Comparison of ENCODE assay signal across 8 cellular contexts in genomic region chr22:41288245-41288946, GRCh38. TPM values are rescaled to one million over a fixed set of nuclear protein-coding genes. Genes with fewer than 3 reads are reported as not detected.
DNase-seq lines count a peak whose midpoint lies in the region; ATAC-seq and TF ChIP-seq lines count a peak whose summit lies in the region.

No MANE protein-coding gene starts in this region.

- H3K79me1 ChIP-seq in mesenchymal stem cell (replicated peaks; ENCODE audit: low read length, poor library complexity, severe bottlenecking), result peaks cover 3% of the 10 kb centered on the region

- CTCF ChIA-PET in mammary epithelial cell (lab: Charles Lee; ENCODE audit: low non-redundant PET), result interaction anchor here (0.7 kb wide), 1 partner anchor 17 kb away, joined by 4 read pairs; no protein-coding TSS in a partner anchor

- H3K23ac ChIP-seq in mesenchymal stem cell (ENCODE audit: low read length in 2 of 2), result no peak overlapping the region

- BruUV-seq in mammary epithelial cell (replicated peaks; lab: Mats Ljungman, UMichigan), result TSS peak; percentile 17

- H3K4me3 ChIP-seq in mammary epithelial cell (replicated peaks in 1 of 3; ENCODE audit: insufficient read depth in 1 of 3, low read depth in 2 of 3, low read length in 3 of 3) (peak overlapping the region; percentile 0 to 20 (median 11)), mesenchymal stem cell (ENCODE audit: insufficient read depth in 1 of 2, low read depth in 1 of 2, low read length in 2 of 2) (no peak overlapping the region)

- peak overlapping the region; percentile 96 for H2BK15ac ChIP-seq in mesenchymal stem cell (ENCODE audit: low read depth, poor library complexity, severe bottlenecking)

- H3K9me3 ChIP-seq in mammary epithelial cell (replicated peaks; ENCODE audit: insufficient read depth, low read length) (no peaks in the 10 kb centered on the region), mesenchymal stem cell (ENCODE audit: control insufficient read depth, low read length) (no peaks in the 10 kb centered on the region)

- peaks cover 25% of the 10 kb centered on the region for H3K79me2 ChIP-seq in mammary epithelial cell (ENCODE audit: insufficient read depth, low read length)

- in situ Hi-C loops in mammary epithelial cell (cut with MboI; ENCODE audit: low sequenced_read_pairs in 2 of 2), result no loop called here

- H3K14ac ChIP-seq in mesenchymal stem cell (ENCODE audit: low read length in 2 of 2), result peak overlapping the region in 1 of 2 experiments; percentile 79

- H2BK120ac ChIP-seq in mesenchymal stem cell (ENCODE audit: low read depth, low read length), result peak overlapping the region; percentile 96

- H4K91ac ChIP-seq in mesenchymal stem cell (ENCODE audit: low read length), result peak overlapping the region; percentile 89

- H2BK5ac ChIP-seq in mesenchymal stem cell (ENCODE audit: low read depth, low read length, poor library complexity, severe bottlenecking), result peak overlapping the region; percentile 97

- H2AFZ ChIP-seq in mammary epithelial cell (ENCODE audit: low read depth, low read length) (peak overlapping the region; percentile 57), mesenchymal stem cell (ENCODE audit: low read depth, low read length) (peak overlapping the region; percentile 51)

- peaks cover 3% of the 10 kb centered on the region for H3K36me3 ChIP-seq in mammary epithelial cell (ENCODE audit: insufficient read depth, low read length)
- peaks cover 0 to 11% of the 10 kb centered on the region in 2 experiments for H3K36me3 ChIP-seq in mesenchymal stem cell (ENCODE audit: control insufficient read depth in 1 of 2, insufficient read depth in 2 of 2, low read depth in 1 of 2, low read length in 2 of 2)

- intact Hi-C loops in mammary epithelial cell (cut with micrococcal nuclease), result loop anchor here (5.0 kb wide), 4 partner anchors 94 to 366 kb away; partner anchors contain the start of genes EP300, TEF and TOB2

- peak; percentile 58 for DNase-seq in DMS153 treated with DMSO at 0.1 percent for 48 hours (lab: John Stamatoyannopoulos, UW; ENCODE audit: unreplicated experiment)
- DNase-seq in NCI-H2029 treated with DMSO at 0.1 percent for 48 hours (lab: John Stamatoyannopoulos, UW), result peak; percentile 32
- peak; percentile 93 for DNase-seq in mammary epithelial cell
- peak; percentile 95 for DNase-seq in mesenchymal stem cell
- no peak for DNase-seq in hippocampal formation (lab: John Stamatoyannopoulos, UW)
- DNase-seq in NCI-H2227 (lab: John Stamatoyannopoulos, UW; ENCODE audit: unreplicated experiment), result no peak

- dilution Hi-C loops in mammary epithelial cell (cut with HindIII; ENCODE audit: low sequenced_read_pairs), result no loop called here

- H4K20me1 ChIP-seq in mammary epithelial cell (ENCODE audit: insufficient read depth, low read length), result no peaks in the 10 kb centered on the region

- H3K18ac ChIP-seq in mesenchymal stem cell (ENCODE audit: low read depth in 1 of 2, low read length in 2 of 2), result peak overlapping the region; percentile 9 to 80

- 3% methylated on average over 7 of the region's 9 CpGs for WGBS in mammary epithelial cell (ENCODE audit: low coverage, missing lambda C conversion rate)
- 6% methylated on average over 7 of the region's 9 CpGs for WGBS in mesenchymal stem cell

- peak overlapping the region; percentile 42 to 83 for H2BK12ac ChIP-seq in mesenchymal stem cell (ENCODE audit: low read length in 2 of 2)

- peak in 1 of 2 donors; percentile 12 for TF ChIP-seq CTCF in mammary epithelial cell (conservative IDR thresholded peaks at IDR 0.05 in 1 of 2, IDR thresholded peaks at IDR 0.05 in 1 of 2; ENCODE audit: extremely low read depth in 1 of 2, insufficient read depth in 1 of 2, low read depth in 1 of 2, low read length in 2 of 2)

- ATAC-seq in GM21619 (IDR thresholded peaks at IDR 0.05; ENCODE audit: unreplicated experiment) (no peak), HG02884 (IDR thresholded peaks at IDR 0.05; ENCODE audit: unreplicated experiment) (no peak)

- H4K8ac ChIP-seq in mesenchymal stem cell (ENCODE audit: low read length), result peak overlapping the region; percentile 97

- peak overlapping the region; percentile 71 to 89 for H3K4ac ChIP-seq in mesenchymal stem cell (ENCODE audit: low read depth in 1 of 2, low read length in 2 of 2)

- H3K27ac ChIP-seq in mammary epithelial cell (ENCODE audit: insufficient read depth, low read depth, low read length), result peak overlapping the region; percentile 83
- peak overlapping the region; percentile 100 for H3K27ac ChIP-seq in mesenchymal stem cell (ENCODE audit: low read length, poor library complexity, severe bottlenecking)

- H3K9ac ChIP-seq in mammary epithelial cell (ENCODE audit: insufficient read depth, low read length), result peak overlapping the region; percentile 74
- H3K9ac ChIP-seq in mesenchymal stem cell (ENCODE audit: low read length), result peak overlapping the region; percentile 7

- peak overlapping the region; percentile 79 for H3K4me2 ChIP-seq in mammary epithelial cell (ENCODE audit: insufficient read depth, low read depth, low read length)
- H3K4me2 ChIP-seq in mesenchymal stem cell (ENCODE audit: low read length, poor library complexity, severe bottlenecking), result peak overlapping the region; percentile 68

- peak overlapping the region; percentile 94 for H2AK5ac ChIP-seq in mesenchymal stem cell (ENCODE audit: low read length, severe bottlenecking)

- peaks cover 49% of the 10 kb centered on the region for H3K4me1 ChIP-seq in mammary epithelial cell (ENCODE audit: insufficient read depth, low read length)
- H3K4me1 ChIP-seq in mesenchymal stem cell (ENCODE audit: control insufficient read depth, insufficient read depth, low read depth, low read length), result peaks cover 36% of the 10 kb centered on the region

- H3K27me3 ChIP-seq in mammary epithelial cell (ENCODE audit: insufficient read depth, low read length) (no peaks in the 10 kb centered on the region), mesenchymal stem cell (ENCODE audit: control insufficient read depth in 1 of 2, insufficient read depth in 1 of 2, low read length in 2 of 2) (no peaks in the 10 kb centered on the region)

RNA-seq across cellular contexts. Expression of gene RANGAP1, which starts 2.4 kb away (rescaled TPM):
- 100 to 1,000 TPM in 1 of 2 donors, 10 to 100 TPM in 1; 47.8 to 127 TPM for total RNA-seq in mammary epithelial cell
- polyA plus RNA-seq in mammary epithelial cell, result 145 TPM
- 192 TPM for polyA minus RNA-seq in mammary epithelial cell
- 28.1 TPM for polyA plus RNA-seq in mesenchymal stem cell (2013, experiment 1 of 2)
- polyA plus RNA-seq in mesenchymal stem cell (2013, experiment 2 of 2), result 27.9 TPM

RNA-seq across cellular contexts. Expression of gene ZC3H7B, which starts 12.9 kb away (rescaled TPM):
- total RNA-seq in mammary epithelial cell, result 10 to 100 TPM; 30.0 to 62.9 TPM
- polyA plus RNA-seq in mammary epithelial cell, result 26.3 TPM
- 39.8 TPM for polyA minus RNA-seq in mammary epithelial cell
- polyA plus RNA-seq in mesenchymal stem cell (2013, experiment 1 of 2), result 47.1 TPM
- polyA plus RNA-seq in mesenchymal stem cell (2013, experiment 2 of 2), result 47.2 TPM

RNA-seq across cellular contexts. Expression of gene CHADL, which starts 47.7 kb away (rescaled TPM):
- total RNA-seq in mammary epithelial cell, result 1 to 10 TPM; 1.8 to 3.3 TPM
- polyA plus RNA-seq in mammary epithelial cell, result 1.1 TPM
- polyA minus RNA-seq in mammary epithelial cell, result not detected
- 0.22 TPM for polyA plus RNA-seq in mesenchymal stem cell (2013, experiment 1 of 2)
- polyA plus RNA-seq in mesenchymal stem cell (2013, experiment 2 of 2), result 0.22 TPM

Comparison
In these comparisons a context has a peak if more than half of its experiments do, and no peak if none do; other contexts are left out.
1. DNase-seq: peak in DMS153 treated with DMSO at 0.1 percent for 48 hours (single experiment), NCI-H2029 treated with DMSO at 0.1 percent for 48 hours (single experiment), mammary epithelial cell (single experiment) and mesenchymal stem cell (single experiment); none in hippocampal formation (0 of 2) and NCI-H2227 (single experiment).
2. H3K4me3 ChIP-seq: peak in mammary epithelial cell (3 of 3); none in mesenchymal stem cell (0 of 2).